ENCODE assay signal across 15 cellular contexts in the genomic region with DNA sequence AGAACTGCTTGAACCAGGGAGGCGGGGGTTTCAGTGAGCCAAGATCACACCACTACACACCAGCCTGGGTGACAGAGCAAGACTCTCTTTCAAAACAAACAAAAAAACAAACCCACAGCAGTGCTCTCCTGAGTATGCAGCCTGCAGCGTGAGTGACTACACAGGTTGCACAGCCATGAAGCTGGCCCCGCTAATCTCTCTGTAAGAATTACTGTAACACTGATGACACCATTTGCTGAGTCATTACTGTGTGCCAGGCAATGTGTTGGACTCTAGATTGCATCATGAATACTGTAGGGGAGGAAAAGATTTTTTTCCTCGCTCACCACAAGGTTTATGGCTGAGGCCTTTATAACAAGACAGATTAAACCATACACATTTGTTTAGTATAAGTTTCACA.
DNase-seq lines count a peak whose midpoint lies in the region; FAIRE-seq and TF ChIP-seq lines count a peak whose summit lies in the region.
"Had no signal": no experiment of that assay in that cellular context is flagged by ENCODE, and none has a peak within 500 bp of the region (broad histone marks: within the 10 kb centered on the region; RNA-seq: fewer than 3 reads in every experiment).

No MANE protein-coding gene starts in this region.

- no peaks in the 10 kb centered on the region for H3K9me3 Mint-ChIP-seq in endodermal cell
- H3K9me3 Mint-ChIP-seq: central memory CD8-positive, alpha-beta T cell had no signal

- H3K4me1 Mint-ChIP-seq in endodermal cell = peaks cover 3% of the 10 kb centered on the region

- WGBS in endodermal cell (ENCODE audit: insufficient coverage in 1 of 2, insufficient read length in 1 of 2), 2 experiments = 93 to 100% methylated on average over 2 to 3 of the region's 4 CpGs

- peaks cover 8% of the 10 kb centered on the region for H3K27me3 Mint-ChIP-seq in endodermal cell (ENCODE audit: insufficient read depth)

- no peak overlapping the region for H3K4me3 Mint-ChIP-seq in endodermal cell
- H3K4me3 Mint-ChIP-seq: CD4-positive, CD25-positive, alpha-beta regulatory T cell; central memory CD8-positive, alpha-beta T cell had no signal

- no peak overlapping the region for H3K27ac Mint-ChIP-seq in endodermal cell
- H3K27ac Mint-ChIP-seq: CD4-positive, CD25-positive, alpha-beta regulatory T cell had no signal

- DNase-seq in COLO668 (lab: John Stamatoyannopoulos, UW; ENCODE audit: unreplicated experiment) (peak; percentile 33), RPMI8226 (peak; percentile 27), fibroblast of mammary gland (ENCODE audit: low read depth) (peak; percentile 69), endodermal cell (no peak), left ventricle myocardium inferior (no peak), OCI-M2 (lab: John Stamatoyannopoulos, UW; ENCODE audit: unreplicated experiment) (no peak), frontal cortex (ENCODE audit: low spot score in 2 of 2) (no peak)
- DNase-seq: activated effector memory CD4-positive, alpha-beta T cell treated with Interleukin-2 at 50 U/mL for 16 hours; CD4-positive, CD25-positive, alpha-beta regulatory T cell; NCI-H345; stimulated activated CD4-positive, alpha-beta T cell treated with anti-CD3 and anti-CD28 coated beads, Interleukin-4, amount 100 ng/mL, for 4 hours; stomach had no signal

- intact Hi-C loops in left ventricle myocardium inferior (cut with micrococcal nuclease) = no loop called here

- no peak for FAIRE-seq in frontal cortex (lab: Jason Lieb, UNC)

- no peaks in the 10 kb centered on the region for H3K9me3 ChIP-seq in HEK293 (ENCODE audit: control insufficient read depth, insufficient read depth, low read depth, low read length)
- peaks cover 3% of the 10 kb centered on the region for H3K9me3 ChIP-seq in endodermal cell (ENCODE audit: control insufficient read depth, low read length)
- H3K9me3 ChIP-seq in left ventricle myocardium inferior (replicated peaks) = no peaks in the 10 kb centered on the region
- H3K9me3 ChIP-seq: SJSA1, stomach had no signal

- H3K27me3 ChIP-seq in endodermal cell (ENCODE audit: control insufficient read depth, insufficient read depth, low read length, poor library complexity, severe bottlenecking) (no peaks in the 10 kb centered on the region), left ventricle myocardium inferior (ENCODE audit: low read depth) (no peaks in the 10 kb centered on the region)
- H3K27me3 ChIP-seq: SJSA1, stomach had no signal

- H3K9ac ChIP-seq in endodermal cell (ENCODE audit: extremely low read depth, low read length, poor library complexity, severe bottlenecking) = no peak overlapping the region

- no peaks in the 10 kb centered on the region for H3K36me3 Mint-ChIP-seq in endodermal cell (ENCODE audit: low read depth)
- H3K36me3 Mint-ChIP-seq: CD4-positive, CD25-positive, alpha-beta regulatory T cell had no signal

- POLR2A ChIA-PET in HEK293 (lab: Yijun Ruan, JAX) = no interaction called here

- H3K36me3 ChIP-seq in HEK293 (ENCODE audit: control insufficient read depth in 2 of 2, insufficient read depth in 1 of 2, low read length in 2 of 2) = no peaks in the 10 kb centered on the region
- no peaks in the 10 kb centered on the region for H3K36me3 ChIP-seq in endodermal cell (ENCODE audit: control insufficient read depth, insufficient read depth, low read length)
- H3K36me3 ChIP-seq in left ventricle myocardium inferior = no peaks in the 10 kb centered on the region
- H3K36me3 ChIP-seq: SJSA1, stomach had no signal

- no peak for TF ChIP-seq CTCF in HEK293 (tag by site-specific recombination; IDR thresholded peaks at IDR 0.05)
- TF ChIP-seq CTCF in fibroblast of mammary gland (conservative IDR thresholded peaks at IDR 0.05; ENCODE audit: control insufficient read depth, insufficient read depth, low read depth, low read length) = no peak
- no peak for TF ChIP-seq CTCF in endodermal cell (conservative IDR thresholded peaks at IDR 0.05)
- TF ChIP-seq CTCF in left ventricle myocardium inferior (IDR thresholded peaks at IDR 0.05; ENCODE audit: borderline replicate concordance) = no peak

- CTCF ChIA-PET in HEK293 (lab: Yijun Ruan, JAX) = interaction anchor here (1.0 kb wide), 1 partner anchor 23 kb away, joined by 3 read pairs; no protein-coding TSS in a partner anchor

- no peak overlapping the region for H3K4me3 ChIP-seq in HEK293 (ENCODE audit: low read depth, low read length)
- H3K4me3 ChIP-seq in fibroblast of mammary gland (ENCODE audit: control insufficient read depth, low read depth, low read length) = no peak overlapping the region
- no peak overlapping the region for H3K4me3 ChIP-seq in endodermal cell (ENCODE audit: low read length)
- H3K4me3 ChIP-seq in left ventricle myocardium inferior = no peak overlapping the region
- H3K4me3 ChIP-seq: SJSA1, stomach had no signal

- H3K4me1 ChIP-seq in HEK293 (ENCODE audit: control insufficient read depth, insufficient read depth, low read length) (no peaks in the 10 kb centered on the region), endodermal cell (ENCODE audit: control insufficient read depth, insufficient read depth, low read length) (no peaks in the 10 kb centered on the region), left ventricle myocardium inferior (no peaks in the 10 kb centered on the region)

- H3K27ac ChIP-seq in HEK293 (ENCODE audit: extremely low read depth, low read depth, low read length) (no peak overlapping the region), endodermal cell (ENCODE audit: low read depth, low read length) (no peak overlapping the region), left ventricle myocardium inferior (replicated peaks) (no peak overlapping the region)
- H3K27ac ChIP-seq: SJSA1, stomach had no signal

TF ChIP-seq in HEK293, 187 proteins besides CTCF, POLR2A, EP300 and RAD21 (continues in another document):
- TF ChIP-seq, protein P1, sequence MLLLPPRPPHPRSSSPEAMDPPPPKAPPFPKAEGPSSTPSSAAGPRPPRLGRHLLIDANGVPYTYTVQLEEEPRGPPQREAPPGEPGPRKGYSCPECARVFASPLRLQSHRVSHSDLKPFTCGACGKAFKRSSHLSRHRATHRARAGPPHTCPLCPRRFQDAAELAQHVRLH (tag by site-specific recombination; IDR thresholded peaks at IDR 0.05) = no peak
- TF ChIP-seq ZNF571 (tag by site-specific recombination; IDR thresholded peaks at IDR 0.05) (no peak), ZFP41 (tag by site-specific recombination; IDR thresholded peaks at IDR 0.05; ENCODE audit: borderline replicate concordance) (no peak), ZNF184 (tag by site-specific recombination; IDR thresholded peaks at IDR 0.05) (0 out of 2 replicates have a peak, but pooled peaks have one; percentile 35), MYNN (tag by site-specific recombination; IDR thresholded peaks at IDR 0.05; ENCODE audit: borderline replicate concordance) (no peak), ZNF24 (tag by site-specific recombination; IDR thresholded peaks at IDR 0.05) (no peak), ZNF292 (tag by site-specific recombination; IDR thresholded peaks at IDR 0.05; ENCODE audit: borderline replicate concordance, low read depth) (no peak), ZNF155 (tag by site-specific recombination; IDR thresholded peaks at IDR 0.05) (no peak), SETDB1 (IDR thresholded peaks at IDR 0.05; ENCODE audit: insufficient read length, low read length) (no peak), HOXA7 (CRISPR knock-in tag; IDR thresholded peaks at IDR 0.05; ENCODE audit: borderline replicate concordance) (no peak), ZNF521 (tag by site-specific recombination; IDR thresholded peaks at IDR 0.05) (no peak), ZNF560 (tag by site-specific recombination; IDR thresholded peaks at IDR 0.05; ENCODE audit: borderline replicate concordance) (no peak)
- TF ChIP-seq, protein P2, sequence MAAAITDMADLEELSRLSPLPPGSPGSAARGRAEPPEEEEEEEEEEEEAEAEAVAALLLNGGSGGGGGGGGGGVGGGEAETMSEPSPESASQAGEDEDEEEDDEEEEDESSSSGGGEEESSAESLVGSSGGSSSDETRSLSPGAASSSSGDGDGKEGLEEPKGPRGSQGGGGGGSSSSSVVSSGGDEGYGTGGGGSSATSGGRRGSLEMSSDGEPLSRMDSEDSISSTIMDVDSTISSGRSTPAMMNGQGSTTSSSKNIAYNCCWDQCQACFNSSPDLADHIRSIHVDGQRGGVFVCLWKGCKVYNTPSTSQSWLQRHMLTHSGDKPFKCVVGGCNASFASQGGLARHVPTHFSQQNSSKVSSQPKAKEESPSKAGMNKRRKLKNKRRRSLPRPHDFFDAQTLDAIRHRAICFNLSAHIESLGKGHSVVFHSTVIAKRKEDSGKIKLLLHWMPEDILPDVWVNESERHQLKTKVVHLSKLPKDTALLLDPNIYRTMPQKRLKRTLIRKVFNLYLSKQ (tag by site-specific recombination; IDR thresholded peaks at IDR 0.05; ENCODE audit: borderline replicate concordance) = no peak
- TF ChIP-seq, protein P3, sequence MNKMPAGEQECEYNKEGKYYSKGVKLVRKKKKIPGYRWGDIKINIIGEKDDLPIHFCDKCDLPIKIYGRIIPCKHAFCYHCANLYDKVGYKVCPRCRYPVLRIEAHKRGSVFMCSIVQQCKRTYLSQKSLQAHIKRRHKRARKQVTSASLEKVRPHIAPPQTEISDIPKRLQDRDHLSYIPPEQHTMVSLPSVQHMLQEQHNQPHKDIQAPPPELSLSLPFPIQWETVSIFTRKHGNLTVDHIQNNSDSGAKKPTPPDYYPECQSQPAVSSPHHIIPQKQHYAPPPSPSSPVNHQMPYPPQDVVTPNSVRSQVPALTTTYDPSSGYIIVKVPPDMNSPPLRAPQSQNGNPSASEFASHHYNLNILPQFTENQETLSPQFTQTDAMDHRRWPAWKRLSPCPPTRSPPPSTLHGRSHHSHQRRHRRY (tag by site-specific recombination; IDR thresholded peaks at IDR 0.05) = no peak

Comparison
In these comparisons a context has a peak if more than half of its experiments do, and no peak if none do; other contexts are left out.
1. DNase-seq: peak in COLO668 (single experiment), RPMI8226 (single experiment) and fibroblast of mammary gland (single experiment); none in endodermal cell (single experiment), left ventricle myocardium inferior (single experiment), OCI-M2 (single experiment) and frontal cortex (0 of 2).